ENCODE assay signal across 11 cellular contexts in the genomic region with DNA sequence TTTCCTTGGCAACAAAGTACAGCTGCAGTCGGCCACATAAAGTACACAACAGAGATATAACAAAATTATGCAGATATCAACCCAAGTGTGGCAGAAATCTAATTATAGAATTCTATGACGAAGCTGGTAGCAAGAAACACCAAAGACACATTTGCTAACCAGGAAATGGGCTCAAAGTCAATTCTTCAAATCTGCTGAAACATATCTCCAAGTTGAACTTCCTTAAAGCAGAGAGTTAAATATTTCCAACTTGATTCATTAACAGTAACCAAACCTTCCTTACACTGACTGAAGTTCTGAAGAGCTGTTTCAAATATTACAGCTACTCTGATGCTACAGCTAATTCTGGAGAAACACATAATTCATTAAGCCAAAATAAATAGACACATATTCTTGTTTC.
DNase-seq lines count a peak whose midpoint lies in the region; ATAC-seq and TF ChIP-seq lines count a peak whose summit lies in the region.
"Had no signal": no experiment of that assay in that cellular context is flagged by ENCODE, and none has a peak within 500 bp of the region (broad histone marks: within the 10 kb centered on the region; RNA-seq: fewer than 3 reads in every experiment).

No MANE protein-coding gene starts in this region.

- H3K27ac ChIP-seq in caudate nucleus (ENCODE audit: low read depth, low read length): no peak overlapping the region

- no peaks in the 10 kb centered on the region for H3K9me3 Mint-ChIP-seq in activated naive CD4-positive, alpha-beta T cell treated with anti-CD3 and anti-CD28 coated beads, Interleukin-2, amount 10 ng/mL, durations not matched to agents 7 days and 5 days
- H3K9me3 Mint-ChIP-seq in type B pancreatic cell: no peaks in the 10 kb centered on the region
- H3K9me3 Mint-ChIP-seq: activated T-helper 1 cell treated with anti-CD3 and anti-CD28 coated beads, Interleukin-12 subunit alpha, Interleukin-12 subunit beta, Interleukin-2, Interleukin-4 antibody, amounts not matched to agents 30 ng/mL and 10 ng/mL and 1 ng/mL, durations not matched to agents 14 hours and 24 hours and 36 hours had no signal

- DNase-seq in activated naive CD4-positive, alpha-beta T cell treated with anti-CD3 and anti-CD28 coated beads, Interleukin-2, amount 10 ng/mL, durations not matched to agents 7 days and 5 days: no peak
- DNase-seq in activated naive CD4-positive, alpha-beta T cell treated with Interleukin-2 at 50 U/mL for 16 hours: no peak
- DNase-seq in astrocyte of the spinal cord (ENCODE audit: low read depth, low spot score) (peak; percentile 25), left colon (no peak), type B pancreatic cell (ENCODE audit: extremely low spot score, unreplicated experiment) (no peak), caudate nucleus (lab: John Stamatoyannopoulos, UW) (no peak)
- DNase-seq: DMS 273 treated with DMSO at 0.1 percent for 48 hours, islet precursor cell had no signal

- CTCF ChIA-PET in activated naive CD4-positive, alpha-beta T cell treated with anti-CD3 and anti-CD28 coated beads, Interleukin-2, amount 10 ng/mL, durations not matched to agents 7 days and 5 days (lab: Charles Lee): interaction anchor here (1.1 kb wide), 1 partner anchor 12 kb away, joined by 3 read pairs; no protein-coding TSS in a partner anchor

- ATAC-seq in left colon (peak; percentile 83), HG02610 (IDR thresholded peaks at IDR 0.05; ENCODE audit: unreplicated experiment) (no peak), GM21367 (IDR thresholded peaks at IDR 0.05; ENCODE audit: unreplicated experiment) (no peak)

- in situ Hi-C loops in astrocyte of the spinal cord (cut with HindIII; ENCODE audit: low sequenced_read_pairs): no loop called here

- intact Hi-C loops in left colon (cut with DNase I, micrococcal nuclease): no loop called here

- H3K36me3 Mint-ChIP-seq in activated naive CD4-positive, alpha-beta T cell treated with anti-CD3 and anti-CD28 coated beads, Interleukin-2, amount 10 ng/mL, durations not matched to agents 7 days and 5 days: peaks cover 58% of the 10 kb centered on the region
- peaks cover 60% of the 10 kb centered on the region for H3K36me3 Mint-ChIP-seq in type B pancreatic cell

- no peak for TF ChIP-seq CTCF in astrocyte of the spinal cord (IDR thresholded peaks at IDR 0.05; ENCODE audit: low read depth, low read length)
- TF ChIP-seq CTCF in type B pancreatic cell (conservative IDR thresholded peaks at IDR 0.05): no peak

- no peak overlapping the region for H3K4me3 ChIP-seq in astrocyte of the spinal cord (ENCODE audit: low read depth, low read length)

- H3K4me1 Mint-ChIP-seq in activated naive CD4-positive, alpha-beta T cell treated with anti-CD3 and anti-CD28 coated beads, Interleukin-2, amount 10 ng/mL, durations not matched to agents 7 days and 5 days: peaks cover 23% of the 10 kb centered on the region
- H3K4me1 Mint-ChIP-seq in type B pancreatic cell (ENCODE audit: unreplicated experiment): peaks cover 23% of the 10 kb centered on the region

- H3K27me3 Mint-ChIP-seq in activated naive CD4-positive, alpha-beta T cell treated with anti-CD3 and anti-CD28 coated beads, Interleukin-2, amount 10 ng/mL, durations not matched to agents 7 days and 5 days: no peaks in the 10 kb centered on the region
- no peaks in the 10 kb centered on the region for H3K27me3 Mint-ChIP-seq in type B pancreatic cell

- H3K27ac Mint-ChIP-seq in activated naive CD4-positive, alpha-beta T cell treated with anti-CD3 and anti-CD28 coated beads, Interleukin-2, amount 10 ng/mL, durations not matched to agents 7 days and 5 days: peak overlapping the region; percentile 20
- peak overlapping the region; percentile 81 for H3K27ac Mint-ChIP-seq in type B pancreatic cell
- H3K27ac Mint-ChIP-seq: activated T-helper 1 cell treated with anti-CD3 and anti-CD28 coated beads, Interleukin-12 subunit alpha, Interleukin-12 subunit beta, Interleukin-2, Interleukin-4 antibody, amounts not matched to agents 30 ng/mL and 10 ng/mL and 1 ng/mL, durations not matched to agents 14 hours and 24 hours and 36 hours had no signal

- H3K4me3 Mint-ChIP-seq in activated naive CD4-positive, alpha-beta T cell treated with anti-CD3 and anti-CD28 coated beads, Interleukin-2, amount 10 ng/mL, durations not matched to agents 7 days and 5 days: no peak overlapping the region
- H3K4me3 Mint-ChIP-seq in type B pancreatic cell: peak overlapping the region; percentile 3
- H3K4me3 Mint-ChIP-seq: activated T-helper 1 cell treated with anti-CD3 and anti-CD28 coated beads, Interleukin-12 subunit alpha, Interleukin-12 subunit beta, Interleukin-2, Interleukin-4 antibody, amounts not matched to agents 30 ng/mL and 10 ng/mL and 1 ng/mL, durations not matched to agents 14 hours and 24 hours and 36 hours had no signal
